In genomic region chr13:27970382-27971235, GRCh38 we compare ENCODE assay signal across 1 cellular context.
TF ChIP-seq lines count a peak whose summit lies in the region.

No MANE protein-coding gene starts in this region.

TF ChIP-seq in SK-N-SH treated with all-trans-retinoic acid at 6 μM for 48 hours, 23 proteins besides CTCF, POLR2A, EP300 and RAD21 (continued from another document):
- TF ChIP-seq TSHZ2 (CRISPR knock-in tag; IDR thresholded peaks at IDR 0.05) (no peak), CREB5 (CRISPR knock-in tag; IDR thresholded peaks at IDR 0.05; ENCODE audit: low read depth) (no peak), OSR1 (CRISPR knock-in tag; IDR thresholded peaks at IDR 0.05) (no peak), CSDC2 (CRISPR knock-in tag; IDR thresholded peaks at IDR 0.05) (no peak), ISL1 (CRISPR knock-in tag; IDR thresholded peaks at IDR 0.05) (no peak), ZFP30 (CRISPR knock-in tag; IDR thresholded peaks at IDR 0.05) (no peak), ZNF8 (CRISPR knock-in tag; IDR thresholded peaks at IDR 0.05) (no peak), ZFP3 (CRISPR knock-in tag; IDR thresholded peaks at IDR 0.05) (no peak), TOX (CRISPR knock-in tag; IDR thresholded peaks at IDR 0.05; ENCODE audit: borderline replicate concordance) (no peak)
